25 cellular contexts compared by ENCODE assay signal in the genomic region with DNA sequence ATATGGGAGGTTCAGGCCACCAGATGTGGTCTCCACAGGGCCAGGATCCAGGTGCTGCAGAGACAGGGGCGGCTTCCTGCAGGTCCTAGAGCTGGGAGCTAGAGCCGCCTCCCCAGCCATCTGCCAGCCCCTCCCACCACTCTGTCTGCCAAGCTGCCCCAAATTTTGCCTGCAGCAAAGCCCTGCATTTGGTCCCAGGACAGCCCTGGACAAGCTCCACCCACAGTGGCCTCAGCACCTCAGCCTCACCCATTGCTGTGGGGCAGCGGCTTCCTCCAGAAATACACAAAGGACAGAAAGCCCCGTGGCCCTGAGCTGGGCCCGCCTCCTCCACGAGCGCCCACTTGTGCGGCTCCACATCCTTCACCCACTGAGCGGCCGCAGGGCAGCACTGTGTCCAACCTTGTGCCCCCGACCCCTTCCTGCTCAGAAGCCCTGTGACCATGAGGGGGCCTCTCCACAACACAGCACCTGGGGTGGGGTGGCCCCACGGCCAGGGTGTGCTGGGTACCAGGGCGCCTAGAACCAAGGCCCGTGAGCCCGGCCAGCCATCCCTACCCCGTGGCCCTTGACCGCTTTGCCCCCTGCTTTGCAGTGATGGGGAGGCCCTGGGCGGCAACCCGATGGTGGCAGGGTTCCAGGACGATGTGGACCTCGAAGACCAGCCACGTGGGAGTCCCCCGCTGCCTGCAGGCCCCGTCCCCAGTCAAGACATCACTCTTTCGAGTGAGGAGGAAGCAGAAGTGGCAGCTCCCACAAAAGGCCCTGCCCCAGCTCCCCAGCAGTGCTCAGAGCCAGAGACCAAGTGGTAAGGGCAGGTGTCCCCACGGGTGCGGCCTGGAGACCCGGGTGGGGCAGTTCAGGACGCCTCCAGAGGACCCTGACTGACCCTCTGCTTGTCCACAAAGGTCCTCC.
"Had no signal": no experiment of that assay in that cellular context is flagged by ENCODE, and none has a peak within 500 bp of the region (broad histone marks: within the 10 kb centered on the region; RNA-seq: fewer than 3 reads in every experiment).

No MANE protein-coding gene starts in this region.

- H3K79me2 ChIP-seq: hepatocyte had no signal

- H3K9ac ChIP-seq: neural progenitor cell had no signal

- H3K36me3 ChIP-seq: colonic mucosa, neural progenitor cell had no signal

- ATAC-seq: activated CD4-positive, CD25-positive, alpha-beta regulatory T cell treated with anti-CD3 and anti-CD28 coated beads, Interleukin-2, amount 50 U/mL, for 24 hours; activated CD8-positive, alpha-beta T cell treated with anti-CD3 and anti-CD28 coated beads, Interleukin-2, amount 10 ng/mL, durations not matched to agents 7 days and 5 days; effector memory CD8-positive, alpha-beta T cell; left lung; T-helper 17 cell had no signal

- H3K27ac Mint-ChIP-seq: activated CD4-positive, alpha-beta T cell treated with anti-CD3 and anti-CD28 coated beads, Interleukin-2, amount 10 ng/mL, durations not matched to agents 7 days and 5 days; activated CD8-positive, alpha-beta T cell treated with anti-CD3 and anti-CD28 coated beads, Interleukin-2, amount 10 ng/mL, durations not matched to agents 7 days and 5 days; activated naive CD8-positive, alpha-beta T cell; activated T-helper 2 cell treated with anti-CD3 and anti-CD28 coated beads, Interferon-gamma antibody, Interleukin-2, Interleukin-4, amounts not matched to agents 10 μg/mL and 5 μg/mL and 100 μg/mL, durations not matched to agents 14 hours and 24 hours and 36 hours; effector memory CD8-positive, alpha-beta T cell; immature natural killer cell; neural progenitor cell; T-helper 17 cell had no signal

- H3K27ac ChIP-seq: colonic mucosa, esophagus muscularis mucosa, hepatocyte, left lung, thyroid gland had no signal

- H3K9me3 Mint-ChIP-seq: activated CD4-positive, alpha-beta T cell treated with anti-CD3 and anti-CD28 coated beads, Interleukin-2, amount 10 ng/mL, durations not matched to agents 7 days and 5 days; activated T-helper 2 cell treated with anti-CD3 and anti-CD28 coated beads, Interferon-gamma antibody, Interleukin-2, Interleukin-4, amounts not matched to agents 10 μg/mL and 5 μg/mL and 100 μg/mL, durations not matched to agents 14 hours and 24 hours and 36 hours; central memory CD8-positive, alpha-beta T cell; effector memory CD8-positive, alpha-beta T cell; immature natural killer cell; naive B cell; neural progenitor cell had no signal

- H3K27me3 ChIP-seq: colonic mucosa, dorsolateral prefrontal cortex, hepatocyte, neural progenitor cell, thyroid gland had no signal

- DNase-seq: activated CD4-positive, alpha-beta T cell treated with anti-CD3 and anti-CD28 coated beads, Interleukin-2, amount 10 ng/mL, durations not matched to agents 7 days and 5 days; activated CD8-positive, alpha-beta T cell treated with anti-CD3 and anti-CD28 coated beads, Interleukin-2, amount 10 ng/mL, durations not matched to agents 7 days and 5 days; activated naive CD4-positive, alpha-beta T cell; activated T-cell treated with anti-CD3 and anti-CD28 coated beads, Interleukin-2, amount 50 U/mL, for 1 hour; colonic mucosa; dorsolateral prefrontal cortex; effector memory CD8-positive, alpha-beta T cell; glutamatergic neuron; immature natural killer cell; naive B cell; spleen; stimulated activated CD4-positive, alpha-beta T cell treated with anti-CD3 and anti-CD28 coated beads, Interleukin-4, amount 100 ng/mL, for 1 hour; stimulated activated naive CD4-positive, alpha-beta T cell treated with Interleukin-2 at 50 U/mL for 16 hours; T-helper 17 cell; thyroid gland had no signal

- H3K4me3 ChIP-seq: colonic mucosa, dorsolateral prefrontal cortex, esophagus muscularis mucosa, hepatocyte, left lung, lung, neural progenitor cell, prostate gland, spleen, thyroid gland had no signal

- H3K4me3 Mint-ChIP-seq: activated CD4-positive, alpha-beta T cell treated with anti-CD3 and anti-CD28 coated beads, Interleukin-2, amount 10 ng/mL, durations not matched to agents 7 days and 5 days; activated CD8-positive, alpha-beta T cell treated with anti-CD3 and anti-CD28 coated beads, Interleukin-2, amount 10 ng/mL, durations not matched to agents 7 days and 5 days; activated naive CD8-positive, alpha-beta T cell; central memory CD8-positive, alpha-beta T cell; effector memory CD8-positive, alpha-beta T cell; immature natural killer cell; neural progenitor cell; T-helper 17 cell had no signal

- H3K4me2 ChIP-seq: hepatocyte, neural progenitor cell had no signal

- H3K9me3 ChIP-seq: colonic mucosa, esophagus muscularis mucosa, left lung, prostate gland, spleen, thyroid gland had no signal

- H2AFZ ChIP-seq: hepatocyte, neural progenitor cell had no signal

- H3K27me3 Mint-ChIP-seq: activated naive CD8-positive, alpha-beta T cell; central memory CD8-positive, alpha-beta T cell; effector memory CD8-positive, alpha-beta T cell; T-helper 17 cell had no signal
